ENCODE assay signal across 8 cellular contexts in the genomic region with DNA sequence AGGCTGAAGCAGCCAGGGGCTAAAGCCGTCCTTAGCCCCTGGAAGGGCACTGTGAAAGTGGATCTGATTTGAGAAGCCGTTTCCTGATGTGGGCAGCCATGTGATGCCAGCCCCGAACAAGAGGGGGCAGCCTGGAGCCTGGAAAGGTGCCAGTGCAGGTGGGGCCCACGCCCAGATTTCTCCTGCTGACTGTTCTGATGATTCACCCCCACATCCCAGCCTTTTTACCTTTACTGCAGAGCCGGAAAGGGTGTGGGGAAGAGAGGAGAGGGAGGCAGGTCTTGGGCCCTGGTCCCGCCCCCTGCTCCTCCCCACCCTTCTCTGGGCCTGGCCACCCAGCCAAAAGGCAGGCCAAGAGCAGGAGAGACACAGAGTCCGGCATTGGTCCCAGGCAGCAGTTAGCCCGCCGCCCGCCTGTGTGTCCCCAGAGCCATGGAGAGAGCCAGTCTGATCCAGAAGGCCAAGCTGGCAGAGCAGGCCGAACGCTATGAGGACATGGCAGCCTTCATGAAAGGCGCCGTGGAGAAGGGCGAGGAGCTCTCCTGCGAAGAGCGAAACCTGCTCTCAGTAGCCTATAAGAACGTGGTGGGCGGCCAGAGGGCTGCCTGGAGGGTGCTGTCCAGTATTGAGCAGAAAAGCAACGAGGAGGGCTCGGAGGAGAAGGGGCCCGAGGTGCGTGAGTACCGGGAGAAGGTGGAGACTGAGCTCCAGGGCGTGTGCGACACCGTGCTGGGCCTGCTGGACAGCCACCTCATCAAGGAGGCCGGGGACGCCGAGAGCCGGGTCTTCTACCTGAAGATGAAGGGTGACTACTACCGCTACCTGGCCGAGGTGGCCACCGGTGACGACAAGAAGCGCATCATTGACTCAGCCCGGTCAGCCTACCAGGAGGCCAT. TPM values are rescaled to one million over a fixed set of nuclear protein-coding genes. Genes with fewer than 3 reads are reported as not detected.
DNase-seq lines count a peak whose midpoint lies in the region; ATAC-seq, FAIRE-seq and TF ChIP-seq lines count a peak whose summit lies in the region.

A gene (plus strand): TSS at position 369 of the 896 bp plus-strand sequence. CDS start 64 bp downstream, at position 433.

- ATAC-seq in activated naive CD8-positive, alpha-beta T cell treated with anti-CD3 and anti-CD28 coated beads, Interleukin-2, amount 50 U/mL, for 24 hours: no peak
- ATAC-seq in GM18502 (IDR thresholded peaks at IDR 0.05; ENCODE audit: poor library complexity, unreplicated experiment): no peak

- H3K9me3 Mint-ChIP-seq in activated naive CD8-positive, alpha-beta T cell treated with anti-CD3 and anti-CD28 coated beads, Interleukin-2, amount 50 U/mL, for 24 hours: no peaks in the 10 kb centered on the region

- DNase-seq in BE2C (no peak), HL-60 (ENCODE audit: low read depth in 1 of 2, low spot score in 1 of 2) (peak; percentile 29 to 46), RCC 7860 (ENCODE audit: low spot score) (peak; percentile 75), kidney tubule cell (ENCODE audit: low spot score) (peak; percentile 98), cortex of kidney (lab: John Stamatoyannopoulos, UW) (no peak)
- DNase-seq in activated naive CD8-positive, alpha-beta T cell treated with anti-CD3 and anti-CD28 coated beads, Interleukin-2, amount 50 U/mL, for 24 hours: peak; percentile 71
- DNase-seq in stimulated activated CD8-positive, alpha-beta memory T cell treated with anti-CD3 and anti-CD28 coated beads, Interleukin-4, amount 100 ng/mL, for 48 hours: peak; percentile 82

- peak within 1 kb of the TSS; percentile 91 for H3K4me3 Mint-ChIP-seq in activated naive CD8-positive, alpha-beta T cell treated with anti-CD3 and anti-CD28 coated beads, Interleukin-2, amount 50 U/mL, for 24 hours

- H3K27ac ChIP-seq in HL-60 (replicated peaks): no peak within 1 kb of the TSS

- peaks cover 1% of the 10 kb centered on the region for H3K36me3 Mint-ChIP-seq in activated naive CD8-positive, alpha-beta T cell treated with anti-CD3 and anti-CD28 coated beads, Interleukin-2, amount 50 U/mL, for 24 hours (ENCODE audit: low read depth)

- H3K27me3 Mint-ChIP-seq in activated naive CD8-positive, alpha-beta T cell treated with anti-CD3 and anti-CD28 coated beads, Interleukin-2, amount 50 U/mL, for 24 hours: no peaks in the 10 kb centered on the region

- H3K27me3 ChIP-seq in BE2C: no peaks in the 10 kb centered on the region
- no peaks in the 10 kb centered on the region for H3K27me3 ChIP-seq in HL-60 (ENCODE audit: insufficient read depth, poor library complexity, severe bottlenecking)

- TF ChIP-seq CTCF in BE2C (IDR thresholded peaks at IDR 0.05; ENCODE audit: low read depth, low read length) (peak; percentile 16; the same call in 1 of the 2 replicates), HL-60 (IDR thresholded peaks at IDR 0.05; ENCODE audit: insufficient read depth, low read length) (peak; percentile 20)

- no peaks in the 10 kb centered on the region; the same call in 1 of the 2 replicates for H3K4me1 ChIP-seq in BE2C

- no peak for FAIRE-seq in RCC 7860 (lab: Jason Lieb, UNC)

- no peaks in the 10 kb centered on the region; the same call in 1 of the 2 replicates for H3K9me3 ChIP-seq in BE2C

- H3K4me1 Mint-ChIP-seq in activated naive CD8-positive, alpha-beta T cell treated with anti-CD3 and anti-CD28 coated beads, Interleukin-2, amount 50 U/mL, for 24 hours: peaks cover 28% of the 10 kb centered on the region

- no peaks in the 10 kb centered on the region for H3K36me3 ChIP-seq in BE2C

- H3K4me3 ChIP-seq in BE2C (ENCODE audit: low read depth, low read length) (no peak within 1 kb of the TSS), HL-60 (replicated peaks; ENCODE audit: insufficient read depth, low read length) (no peak within 1 kb of the TSS)

- H3K27ac Mint-ChIP-seq in activated naive CD8-positive, alpha-beta T cell treated with anti-CD3 and anti-CD28 coated beads, Interleukin-2, amount 50 U/mL, for 24 hours: peak within 1 kb of the TSS; percentile 49

RNA-seq across cellular contexts. Expression of the gene that starts here (rescaled TPM):
- polyA plus RNA-seq in BE2C (2012; ENCODE audit: insufficient read depth, insufficient read length, low read depth): not detected

Comparison
In these comparisons a context has a peak if more than half of its experiments do, and no peak if none do; other contexts are left out.
1. DNase-seq: peak in HL-60 (2 of 2), RCC 7860 (single experiment), activated naive CD8-positive, alpha-beta T cell treated with anti-CD3 and anti-CD28 coated beads, Interleukin-2, amount 50 U/mL, for 24 hours (single experiment), kidney tubule cell (single experiment) and stimulated activated CD8-positive, alpha-beta memory T cell treated with anti-CD3 and anti-CD28 coated beads, Interleukin-4, amount 100 ng/mL, for 48 hours (single experiment); none in BE2C (single experiment) and cortex of kidney (single experiment).